Comparison of ENCODE assay signal across 8 cellular contexts in genomic region chr10:99711129-99711719, GRCh38. TPM values are rescaled to one million over a fixed set of nuclear protein-coding genes. Genes with fewer than 3 reads are reported as not detected.
DNase-seq lines count a peak whose midpoint lies in the region; ATAC-seq and TF ChIP-seq lines count a peak whose summit lies in the region.

No MANE protein-coding gene starts in this region.

- no peak overlapping the region for H3K4me3 ChIP-seq in spleen

- H3K4me1 ChIP-seq in spleen: peaks cover 0 to 32% (median 2%) of the 10 kb centered on the region in 6 donors

- ATAC-seq in GM18909 (IDR thresholded peaks at IDR 0.05; ENCODE audit: poor library complexity, unreplicated experiment) (peak; percentile 55), left cardiac atrium (peak; percentile 64 to 67)
- peak; percentile 71 for ATAC-seq in activated T-helper 17 cell treated with anti-CD3 and anti-CD28 coated beads, Interleukin-2, amount 50 U/mL, for 72 hours (replicated peaks)

- intact Hi-C loops in left cardiac atrium (cut with DNase I) (loop anchor here (10.0 kb wide), 2 partner anchors 86 to 276 kb away; partner anchors contain the start of genes SLC25A28 (in 2 of the 2) and GOT1 (in 1 of the 2)), spleen (cut with DNase I; ENCODE audit: low total_unique reads) (loop anchor here (10.0 kb wide), 1 partner anchor 96 kb away; no protein-coding TSS in a partner anchor)

- peak; percentile 13 for DNase-seq in DMS153 (lab: John Stamatoyannopoulos, UW)
- DNase-seq in MV-4-11 (lab: John Stamatoyannopoulos, UW): peak; percentile 81
- no peak for DNase-seq in left cardiac atrium
- DNase-seq in spleen: no peak
- no peak for DNase-seq in DMS79 (lab: John Stamatoyannopoulos, UW)
- no peak for DNase-seq in NCI-H774 (lab: John Stamatoyannopoulos, UW)

- H3K9me3 Mint-ChIP-seq in activated T-helper 17 cell treated with anti-CD3 and anti-CD28 coated beads, Interleukin-2, amount 50 U/mL, for 72 hours: no peaks in the 10 kb centered on the region

- no peak for TF ChIP-seq POLR2A in spleen (IDR thresholded peaks at IDR 0.05)

- TF ChIP-seq CTCF in spleen (IDR thresholded peaks at IDR 0.05 in 8 of 11, conservative IDR thresholded peaks at IDR 0.05 in 3 of 11): peak in 9 of 11 experiments; percentile 38 to 64 (median 48)

- H3K27ac ChIP-seq in spleen: peak overlapping the region in 4 of 8 donors; percentile 15 to 67 (median 64)

- H3K36me3 ChIP-seq in spleen: peaks cover 0 to 95% (median 40%) of the 10 kb centered on the region in 6 donors

- H3K9me3 ChIP-seq in spleen: no peaks in the 10 kb centered on the region

- H3K27ac Mint-ChIP-seq in activated T-helper 17 cell treated with anti-CD3 and anti-CD28 coated beads, Interleukin-2, amount 50 U/mL, for 72 hours: peak overlapping the region; percentile 2

- no peaks in the 10 kb centered on the region for H3K27me3 Mint-ChIP-seq in activated T-helper 17 cell treated with anti-CD3 and anti-CD28 coated beads, Interleukin-2, amount 50 U/mL, for 72 hours

- H3K4me3 Mint-ChIP-seq in activated T-helper 17 cell treated with anti-CD3 and anti-CD28 coated beads, Interleukin-2, amount 50 U/mL, for 72 hours: no peak overlapping the region

- H3K36me3 Mint-ChIP-seq in activated T-helper 17 cell treated with anti-CD3 and anti-CD28 coated beads, Interleukin-2, amount 50 U/mL, for 72 hours (ENCODE audit: low read depth): peaks cover 93% of the 10 kb centered on the region

- no peaks in the 10 kb centered on the region for H3K27me3 ChIP-seq in spleen (replicated peaks in 1 of 7)

- H3K4me1 Mint-ChIP-seq in activated T-helper 17 cell treated with anti-CD3 and anti-CD28 coated beads, Interleukin-2, amount 50 U/mL, for 72 hours: peaks cover 9% of the 10 kb centered on the region

RNA-seq across cellular contexts. Expression of gene COX15, which starts 20.7 kb away (rescaled TPM):
- 10 to 100 TPM; 36.7 to 43.0 TPM for total RNA-seq in activated T-helper 17 cell treated with anti-CD3 and anti-CD28 coated beads, Interleukin-2, amount 50 U/mL, for 72 hours
- total RNA-seq in left cardiac atrium (10 to 100 TPM; 22.7 to 23.3 TPM), spleen (10 to 100 TPM; 34.1 to 51.1 (median 37.5) TPM)
- 10 to 100 TPM; 14.1 to 19.5 (median 14.8) TPM for polyA plus RNA-seq in spleen

RNA-seq across cellular contexts. Expression of gene CUTC, which starts 20.8 kb away (rescaled TPM):
- total RNA-seq in activated T-helper 17 cell treated with anti-CD3 and anti-CD28 coated beads, Interleukin-2, amount 50 U/mL, for 72 hours: 10 to 100 TPM; 25.6 to 30.9 TPM
- total RNA-seq in left cardiac atrium (10 to 100 TPM; 18.9 to 23.4 TPM), spleen (10 to 100 TPM; 25.2 to 42.0 (median 32.6) TPM)
- polyA plus RNA-seq in spleen: 10 to 100 TPM; 37.0 to 50.5 (median 43.9) TPM

RNA-seq across cellular contexts. Expression of gene ENTPD7, which starts 51.9 kb away (rescaled TPM):
- 1 to 10 TPM; 2.9 to 4.2 TPM for total RNA-seq in activated T-helper 17 cell treated with anti-CD3 and anti-CD28 coated beads, Interleukin-2, amount 50 U/mL, for 72 hours
- total RNA-seq in left cardiac atrium (1 to 10 TPM; 3.0 to 6.2 TPM), spleen (10 to 100 TPM in 6 of 7 donors, 1 to 10 TPM in 1; 9.7 to 17.5 (median 12.8) TPM)
- polyA plus RNA-seq in spleen: 1 to 10 TPM in 1 of 3 donors, under 1 TPM in 2; 0.48 to 1.1 (median 0.62) TPM

Comparison
In these comparisons a context has a peak if more than half of its experiments do, and no peak if none do; other contexts are left out.
1. DNase-seq: peak in DMS153 (single experiment) and MV-4-11 (single experiment); none in left cardiac atrium (single experiment), spleen (single experiment), DMS79 (single experiment) and NCI-H774 (single experiment).
2. Peak in every context shown above with its lines, with median percentiles within 50 percentile points of each other: ATAC-seq.